24 cellular contexts compared by ENCODE assay signal in genomic region chr3:184694694-184695093, GRCh38.
"Had no signal": no experiment of that assay in that cellular context is flagged by ENCODE, and none has a peak within 500 bp of the region (broad histone marks: within the 10 kb centered on the region; RNA-seq: fewer than 3 reads in every experiment).

No MANE protein-coding gene starts in this region.

- H3K27ac ChIP-seq: body of pancreas, neutrophil, ovary, transverse colon, WERI-Rb-1 had no signal

- H3K4me1 Mint-ChIP-seq: activated CD4-positive, alpha-beta T cell treated with anti-CD3 and anti-CD28 coated beads, Interleukin-2, amount 10 ng/mL, durations not matched to agents 7 days and 5 days; activated CD8-positive, alpha-beta memory T cell treated with anti-CD3 and anti-CD28 coated beads, Interleukin-2, amount 10 ng/mL, durations not matched to agents 7 days and 5 days; T-cell had no signal

- H3K9me3 ChIP-seq: body of pancreas, neutrophil, ovary, transverse colon had no signal

- H3K36me3 ChIP-seq: neutrophil, ovary, transverse colon, WERI-Rb-1 had no signal

- H3K4me3 Mint-ChIP-seq: activated CD4-positive, alpha-beta T cell treated with anti-CD3 and anti-CD28 coated beads, Interleukin-2, amount 10 ng/mL, durations not matched to agents 7 days and 5 days; activated CD8-positive, alpha-beta memory T cell treated with anti-CD3 and anti-CD28 coated beads, Interleukin-2, amount 10 ng/mL, durations not matched to agents 7 days and 5 days; activated CD8-positive, alpha-beta T cell treated with anti-CD3 and anti-CD28 coated beads for 36 hours; activated naive CD8-positive, alpha-beta T cell treated with anti-CD3 and anti-CD28 coated beads, Interleukin-2, amount 50 U/mL, for 24 hours; activated T-helper 1 cell treated with anti-CD3 and anti-CD28 coated beads, Interleukin-12 subunit alpha, Interleukin-12 subunit beta, Interleukin-2, Interleukin-4 antibody, amounts not matched to agents 30 ng/mL and 10 ng/mL and 1 ng/mL, durations not matched to agents 14 hours and 24 hours and 36 hours; naive B cell; T-cell had no signal

- H3K36me3 Mint-ChIP-seq: activated CD8-positive, alpha-beta memory T cell treated with anti-CD3 and anti-CD28 coated beads, Interleukin-2, amount 10 ng/mL, durations not matched to agents 7 days and 5 days; naive B cell; T-cell had no signal

- H3K27me3 Mint-ChIP-seq: activated CD8-positive, alpha-beta T cell treated with anti-CD3 and anti-CD28 coated beads for 36 hours; activated naive CD8-positive, alpha-beta T cell treated with anti-CD3 and anti-CD28 coated beads, Interleukin-2, amount 50 U/mL, for 24 hours had no signal

- H3K9me3 Mint-ChIP-seq: activated CD4-positive, alpha-beta T cell treated with anti-CD3 and anti-CD28 coated beads, Interleukin-2, amount 10 ng/mL, durations not matched to agents 7 days and 5 days; activated CD8-positive, alpha-beta T cell treated with anti-CD3 and anti-CD28 coated beads for 36 hours; activated naive CD8-positive, alpha-beta T cell treated with anti-CD3 and anti-CD28 coated beads, Interleukin-2, amount 50 U/mL, for 24 hours; activated T-helper 1 cell treated with anti-CD3 and anti-CD28 coated beads, Interleukin-12 subunit alpha, Interleukin-12 subunit beta, Interleukin-2, Interleukin-4 antibody, amounts not matched to agents 30 ng/mL and 10 ng/mL and 1 ng/mL, durations not matched to agents 14 hours and 24 hours and 36 hours; naive B cell; T-cell had no signal

- H3K27ac Mint-ChIP-seq: activated CD4-positive, alpha-beta T cell treated with anti-CD3 and anti-CD28 coated beads, Interleukin-2, amount 10 ng/mL, durations not matched to agents 7 days and 5 days; activated CD8-positive, alpha-beta memory T cell treated with anti-CD3 and anti-CD28 coated beads, Interleukin-2, amount 10 ng/mL, durations not matched to agents 7 days and 5 days; activated CD8-positive, alpha-beta T cell treated with anti-CD3 and anti-CD28 coated beads for 36 hours; activated naive CD8-positive, alpha-beta T cell treated with anti-CD3 and anti-CD28 coated beads, Interleukin-2, amount 50 U/mL, for 24 hours; activated T-helper 1 cell treated with anti-CD3 and anti-CD28 coated beads, Interleukin-12 subunit alpha, Interleukin-12 subunit beta, Interleukin-2, Interleukin-4 antibody, amounts not matched to agents 30 ng/mL and 10 ng/mL and 1 ng/mL, durations not matched to agents 14 hours and 24 hours and 36 hours; T-cell had no signal

- DNase-seq: activated CD4-positive, alpha-beta T cell treated with anti-CD3 and anti-CD28 coated beads, Interleukin-2, amount 10 ng/mL, durations not matched to agents 7 days and 5 days; activated CD4-positive, CD25-positive, alpha-beta regulatory T cell treated with anti-CD3 and anti-CD28 coated beads, Interleukin-2, amount 50 U/mL, for 72 hours; activated CD8-positive, alpha-beta memory T cell treated with anti-CD3 and anti-CD28 coated beads, Interleukin-2, amount 10 ng/mL, durations not matched to agents 7 days and 5 days; activated CD8-positive, alpha-beta T cell treated with anti-CD3 and anti-CD28 coated beads for 36 hours; activated gamma-delta T cell; activated naive CD4-positive, alpha-beta T cell treated with anti-CD3 and anti-CD28 coated beads, Interleukin-2, amount 50 U/mL, for 16 hours; activated naive CD8-positive, alpha-beta T cell treated with anti-CD3 and anti-CD28 coated beads, Interleukin-2, amount 50 U/mL, for 24 hours; body of pancreas; dermis blood vessel endothelial cell; effector CD8-positive, alpha-beta T cell; foreskin melanocyte; hippocampal formation; mesenchymal stem cell; naive B cell; right cardiac atrium; stimulated activated CD4-positive, alpha-beta T cell treated with anti-CD3 and anti-CD28 coated beads, Interleukin-4, amount 100 ng/mL, for 24 hours; stimulated activated naive CD4-positive, alpha-beta T cell treated with Interleukin-2 at 50 U/mL for 16 hours; substantia nigra; T-cell; transverse colon; WERI-Rb-1 had no signal

- H3K4me1 ChIP-seq: body of pancreas had no signal

- H3K27me3 ChIP-seq: body of pancreas, ovary, transverse colon had no signal

- H3K4me3 ChIP-seq: body of pancreas, ovary, transverse colon had no signal
